ENCODE assay signal across 16 cellular contexts in the genomic region with DNA sequence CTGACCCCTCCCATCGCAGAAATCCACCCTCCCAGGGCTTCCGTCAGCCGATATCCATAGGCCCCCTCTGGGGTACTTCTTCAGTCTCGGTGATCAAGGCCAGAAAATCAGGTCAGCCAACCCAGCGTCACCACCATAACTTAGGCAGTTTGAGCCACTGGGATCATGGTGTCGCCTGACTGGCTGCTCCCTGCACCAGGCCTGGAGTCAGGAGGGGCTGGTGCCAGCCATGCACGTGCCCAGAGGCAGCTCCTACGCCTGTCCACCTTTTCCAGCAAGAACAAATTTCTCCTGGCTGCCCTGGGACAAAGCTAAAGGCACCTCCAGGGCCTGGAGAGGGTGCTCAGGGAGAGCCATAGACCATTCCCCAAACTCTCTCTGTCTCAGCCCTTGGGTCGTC. TPM values are rescaled to one million over a fixed set of nuclear protein-coding genes. Genes with fewer than 3 reads are reported as not detected.
DNase-seq lines count a peak whose midpoint lies in the region; ATAC-seq, FAIRE-seq and TF ChIP-seq lines count a peak whose summit lies in the region.
"Had no signal": no experiment of that assay in that cellular context is flagged by ENCODE, and none has a peak within 500 bp of the region (broad histone marks: within the 10 kb centered on the region; RNA-seq: fewer than 3 reads in every experiment).

No MANE protein-coding gene starts in this region.

- H3K4me3 ChIP-seq in K562 (no peak overlapping the region), fibroblast of lung (replicated peaks in 1 of 4; ENCODE audit: control extremely low read depth in 1 of 4, insufficient read depth in 1 of 4, low read depth in 3 of 4, low read length in 4 of 4) (no peak overlapping the region), right lobe of liver (no peak overlapping the region)

- peaks cover 8% of the 10 kb centered on the region for H3K36me3 Mint-ChIP-seq in natural killer cell
- no peaks in the 10 kb centered on the region for H3K36me3 Mint-ChIP-seq in natural killer cell treated with Interleukin-12 subunit alpha and Interleukin-12 subunit beta and Interleukin-15 and Interleukin-18, amount 100 ng/mL, for 72 hours
- H3K36me3 Mint-ChIP-seq: CD4-positive, CD25-positive, alpha-beta regulatory T cell had no signal

- WGBS in K562 (ENCODE audit: insufficient coverage, low coverage, missing lambda C conversion rate) = 48% methylated on average over 9 of the region's 9 CpGs
- WGBS in right lobe of liver (ENCODE audit: insufficient coverage, low coverage, low lambda C conversion rate, missing lambda C conversion rate) = 74% methylated on average over 5 of the region's 9 CpGs

- H4K20me1 ChIP-seq in K562 (replicated peaks; ENCODE audit: control insufficient read depth, insufficient read depth, low read length) (peaks cover 8% of the 10 kb centered on the region; the same call in 1 of the 2 replicates), fibroblast of lung (ENCODE audit: control insufficient read depth, extremely low read depth, insufficient read depth, low read length) (no peaks in the 10 kb centered on the region)

- no peak for TF ChIP-seq RAD21 in K562 (CRISPR knock-in tag; conservative IDR thresholded peaks at IDR 0.05 in 1 of 2, IDR thresholded peaks at IDR 0.05 in 1 of 2)

- no TSS peak for BruUV-seq in K562 (replicated peaks; lab: Mats Ljungman, UMichigan)

- in situ Hi-C loops in K562 (cut with MboI) = loop anchor here (5.0 kb wide), 1 partner anchor 281 kb away; a partner anchor contains a TSS

- no peaks in the 10 kb centered on the region for H3K9me3 Mint-ChIP-seq in natural killer cell
- H3K9me3 Mint-ChIP-seq in natural killer cell treated with Interleukin-12 subunit alpha and Interleukin-12 subunit beta and Interleukin-15 and Interleukin-18, amount 100 ng/mL, for 72 hours = no peaks in the 10 kb centered on the region
- H3K9me3 Mint-ChIP-seq: CD4-positive, CD25-positive, alpha-beta regulatory T cell had no signal

- TF ChIP-seq POLR2A in K562 (conservative IDR thresholded peaks at IDR 0.05) (no peak), right lobe of liver (IDR thresholded peaks at IDR 0.05) (no peak)

- H3K4me3 Mint-ChIP-seq in natural killer cell = peak overlapping the region; percentile 53
- H3K4me3 Mint-ChIP-seq in natural killer cell treated with Interleukin-12 subunit alpha and Interleukin-12 subunit beta and Interleukin-15 and Interleukin-18, amount 100 ng/mL, for 72 hours = no peak overlapping the region
- H3K4me3 Mint-ChIP-seq: CD4-positive, CD25-positive, alpha-beta regulatory T cell had no signal

- H3K36me3 ChIP-seq in K562 (ENCODE audit: control insufficient read depth, insufficient read depth, low read length) = peaks cover 12% of the 10 kb centered on the region; the same call in 1 of the 3 replicates
- H3K36me3 ChIP-seq in fibroblast of lung (ENCODE audit: control insufficient read depth, insufficient read depth, low read length) = peaks cover 2% of the 10 kb centered on the region
- H3K36me3 ChIP-seq in right lobe of liver = no peaks in the 10 kb centered on the region

- no peak overlapping the region for H3K4me2 ChIP-seq in K562 (ENCODE audit: insufficient read depth, low read length)
- H3K4me2 ChIP-seq in fibroblast of lung (ENCODE audit: extremely low read depth, insufficient read depth, low read length) = no peak overlapping the region
- H3K4me2 ChIP-seq: KMS-11 had no signal

- H3K4me1 Mint-ChIP-seq in natural killer cell = peaks cover 31 to 51% of the 10 kb centered on the region in 2 donors
- peaks cover 16 to 18% of the 10 kb centered on the region in 2 donors for H3K4me1 Mint-ChIP-seq in natural killer cell treated with Interleukin-12 subunit alpha and Interleukin-12 subunit beta and Interleukin-15 and Interleukin-18, amount 100 ng/mL, for 72 hours (ENCODE audit: low read depth in 2 of 2)
- H3K4me1 Mint-ChIP-seq: CD4-positive, CD25-positive, alpha-beta regulatory T cell had no signal

- TF ChIP-seq EP300 in K562 (IDR thresholded peaks at IDR 0.05; ENCODE audit: low read length) = no peak

- ATAC-seq in natural killer cell = peak in 1 of 3 donors; percentile 1
- ATAC-seq in natural killer cell treated with Interleukin-12 subunit alpha and Interleukin-12 subunit beta and Interleukin-15 and Interleukin-18, amount 100 ng/mL, for 72 hours = no peak
- no peak for ATAC-seq in K562
- ATAC-seq in right lobe of liver = no peak

- CTCF ChIA-PET in K562 (lab: Yijun Ruan, JAX; ENCODE audit: low intra/inter-chr PET ratio) = interaction anchor here (0.6 to 2.9 kb wide), 3 partner anchors 68 to 110 kb away, joined by 4 to 11 read pairs (median 4); no protein-coding TSS in a partner anchor

- intact Hi-C loops in natural killer cell (cut with micrococcal nuclease) = no loop called here
- intact Hi-C loops in K562 (cut with micrococcal nuclease) = loop anchor here (10.0 kb wide), 1 partner anchor 279 kb away; a partner anchor contains a TSS
- intact Hi-C loops in right lobe of liver (cut with DNase I) = loop anchor here in 1 of 2 donors (5.0 kb wide), 1 partner anchor 106 kb away; no protein-coding TSS in a partner anchor

- H3K27ac Mint-ChIP-seq in natural killer cell = peak overlapping the region; percentile 88 to 93
- H3K27ac Mint-ChIP-seq in natural killer cell treated with Interleukin-12 subunit alpha and Interleukin-12 subunit beta and Interleukin-15 and Interleukin-18, amount 100 ng/mL, for 72 hours = peak overlapping the region in 1 of 2 donors; percentile 74

- DNase-seq in natural killer cell (no peak), K562 (ENCODE audit: extremely low read depth in 1 of 4, low spot score in 3 of 4) (no peak), fibroblast of lung (ENCODE audit: low read depth in 2 of 2) (no peak), NCI-H1930 (lab: John Stamatoyannopoulos, UW) (no peak), ureter (ENCODE audit: low spot score) (no peak), GM19238 (ENCODE audit: insufficient read length, low spot score) (no peak), right lobe of liver (no peak)
- DNase-seq in natural killer cell treated with Interleukin-12 subunit alpha and Interleukin-12 subunit beta and Interleukin-15 and Interleukin-18, amount 100 ng/mL, for 72 hours (ENCODE audit: low spot score) = no peak
- DNase-seq: CD4-positive, CD25-positive, alpha-beta regulatory T cell; NCI-H1048; NCI-H1436 treated with DMSO at 0.1 percent for 48 hours; NCI-H2227 treated with DMSO at 0.1 percent for 48 hours; SHP77 had no signal

- POLR2A ChIA-PET in K562 (lab: Yijun Ruan, JAX) = no interaction called here

- H3K27ac ChIP-seq in K562 (ENCODE audit: extremely low read depth, low read depth, low read length) (no peak overlapping the region), fibroblast of lung (ENCODE audit: insufficient read depth, low read length) (peak overlapping the region; percentile 52), right lobe of liver (no peak overlapping the region)
- H3K27ac ChIP-seq: KMS-11 had no signal

- H3K9ac ChIP-seq in K562 (ENCODE audit: insufficient read depth in 1 of 2, low read depth in 2 of 2, low read length in 2 of 2) (peak overlapping the region in 1 of 2 experiments; percentile 53; a peak in 1 of 4 replicates), fibroblast of lung (ENCODE audit: insufficient read depth, low read length) (no peak overlapping the region)
- H3K9ac ChIP-seq: KMS-11 had no signal

- peaks cover 4 to 26% of the 10 kb centered on the region in 2 experiments; a peak in 3 of 5 replicates for H3K4me1 ChIP-seq in K562 (replicated peaks in 1 of 2; ENCODE audit: control insufficient read depth in 2 of 2, insufficient read depth in 2 of 2, low read length in 2 of 2)
- H3K4me1 ChIP-seq in fibroblast of lung (ENCODE audit: control insufficient read depth, extremely low read depth, insufficient read depth, low read length) = peaks cover 14% of the 10 kb centered on the region
- H3K4me1 ChIP-seq in right lobe of liver = peaks cover 0 to 3% (median 0%) of the 10 kb centered on the region in 4 donors

- TF ChIP-seq CTCF in natural killer cell (IDR thresholded peaks at IDR 0.05) (no peak), K562 (IDR thresholded peaks at IDR 0.05 in 2 of 3, conservative IDR thresholded peaks at IDR 0.05 in 1 of 3; ENCODE audit: insufficient read depth in 2 of 3, low read depth in 1 of 3, low read length in 3 of 3) (no peak), fibroblast of lung (conservative IDR thresholded peaks at IDR 0.05 in 1 of 2, IDR thresholded peaks at IDR 0.05 in 1 of 2; ENCODE audit: low read depth in 1 of 2, low read length in 2 of 2) (no peak), right lobe of liver (IDR thresholded peaks at IDR 0.05) (no peak)

- no peak for FAIRE-seq in K562 (lab: Jason Lieb, UNC)

- H3K27me3 ChIP-seq in K562 (ENCODE audit: control insufficient read depth in 2 of 2, insufficient read depth in 2 of 2, low read length in 2 of 2) (no peaks in the 10 kb centered on the region), fibroblast of lung (ENCODE audit: control insufficient read depth, insufficient read depth, low read length) (no peaks in the 10 kb centered on the region), right lobe of liver (no peaks in the 10 kb centered on the region)

- H3K79me2 ChIP-seq in K562 (ENCODE audit: control insufficient read depth, insufficient read depth, low read length) (no peaks in the 10 kb centered on the region), fibroblast of lung (ENCODE audit: control insufficient read depth, insufficient read depth, low read length) (no peaks in the 10 kb centered on the region)

- H3K9me3 ChIP-seq in K562 (replicated peaks; ENCODE audit: control insufficient read depth, insufficient read depth, low read depth, low read length) = no peaks in the 10 kb centered on the region
- no peaks in the 10 kb centered on the region for H3K9me3 ChIP-seq in fibroblast of lung (ENCODE audit: control insufficient read depth, insufficient read depth, low read depth, low read length)
- H3K9me3 ChIP-seq in right lobe of liver = no peaks in the 10 kb centered on the region

- H2AFZ ChIP-seq in K562 (ENCODE audit: low read depth, low read length) = no peak overlapping the region
- no peak overlapping the region for H2AFZ ChIP-seq in fibroblast of lung (ENCODE audit: low read length)

- H3K27me3 Mint-ChIP-seq in natural killer cell (ENCODE audit: low read depth in 2 of 2) = no peaks in the 10 kb centered on the region
- no peaks in the 10 kb centered on the region for H3K27me3 Mint-ChIP-seq in natural killer cell treated with Interleukin-12 subunit alpha and Interleukin-12 subunit beta and Interleukin-15 and Interleukin-18, amount 100 ng/mL, for 72 hours
- H3K27me3 Mint-ChIP-seq: CD4-positive, CD25-positive, alpha-beta regulatory T cell had no signal

- no peaks in the 10 kb centered on the region for H3K9me1 ChIP-seq in K562 (ENCODE audit: control insufficient read depth, insufficient read depth, low read length)

RNA-seq across cellular contexts. Expression of a gene that starts 4.8 kb away (rescaled TPM):
- total RNA-seq in natural killer cell = 1 to 10 TPM; 5.5 to 9.7 (median 6.4) TPM
- total RNA-seq in natural killer cell treated with Interleukin-12 subunit alpha and Interleukin-12 subunit beta and Interleukin-15 and Interleukin-18, amount 100 ng/mL, for 72 hours = 1 to 10 TPM in 1 of 2 donors, under 1 TPM in 1; 0.53 to 2.3 TPM
- not detected in 2 replicates for total RNA-seq in K562 (2011; cell fraction: chromatin; rRNA removed; ENCODE audit: low replicate concordance)
- total RNA-seq in K562 (2011; cell fraction: nucleolus; rRNA removed) = not detected in 2 replicates
- not detected in 2 replicates for total RNA-seq in K562 (2011; cell fraction: nucleoplasm; rRNA removed)
- not detected in 2 replicates for total RNA-seq in K562 (2014; rRNA removed)
- total RNA-seq in K562 (2014; rRNA removed; fragmentation: Illumina TruSeq; extraction: Trizol) = not detected in 2 replicates
- not detected in 2 replicates for total RNA-seq in K562 (2015; rRNA removed; fragmentation: Illumina TruSeq; extraction: Trizol)
- 0.84 and 1.2 TPM in 2 replicates for total RNA-seq in K562 (2021)
- not detected in 2 replicates for polyA plus RNA-seq in K562 (2011; rRNA removed)
- not detected in 2 replicates for polyA plus RNA-seq in K562 (2011; cell fraction: cytosol; rRNA removed)
- not detected in 2 replicates for polyA plus RNA-seq in K562 (2011; cell fraction: nucleus; rRNA removed)
- polyA plus RNA-seq in K562 (2012) = 0.03 and 0.12 TPM in 2 replicates
- polyA plus RNA-seq in K562 (2014; fragmentation: Illumina TruSeq; extraction: Trizol) = not detected in 2 replicates
- not detected for polyA plus RNA-seq in K562 (2014; fragmentation: Nextera tagmentation; extraction: Ambion mirVana)
- polyA plus RNA-seq in K562 (2014; rRNA removed) = not detected in 2 replicates
- not detected in 2 replicates for polyA minus RNA-seq in K562 (2011; rRNA and poly(A)+ RNA removed)
- polyA minus RNA-seq in K562 (2011; cell fraction: cytosol; rRNA and poly(A)+ RNA removed) = not detected in 2 replicates
- not detected in 2 replicates for polyA minus RNA-seq in K562 (2011; cell fraction: nucleus; rRNA and poly(A)+ RNA removed)
- not detected in 2 replicates for total RNA-seq in fibroblast of lung
- polyA plus RNA-seq in fibroblast of lung = not detected in 2 replicates
- not detected in 2 replicates for polyA plus RNA-seq in fibroblast of lung (2012)
- not detected in 2 replicates for polyA minus RNA-seq in fibroblast of lung (ENCODE audit: low replicate concordance)
- not detected for total RNA-seq in ureter
- not detected for total RNA-seq in right lobe of liver
- polyA plus RNA-seq: CD4-positive, CD25-positive, alpha-beta regulatory T cell had no signal

RNA-seq across cellular contexts. Expression of a gene that starts 23.1 kb away (rescaled TPM):
- total RNA-seq in natural killer cell = not detected
- not detected for total RNA-seq in natural killer cell treated with Interleukin-12 subunit alpha and Interleukin-12 subunit beta and Interleukin-15 and Interleukin-18, amount 100 ng/mL, for 72 hours
- not detected in 2 replicates for total RNA-seq in K562 (2011; cell fraction: chromatin; rRNA removed; ENCODE audit: low replicate concordance)
- total RNA-seq in K562 (2011; cell fraction: nucleolus; rRNA removed) = not detected in 2 replicates
- not detected in 2 replicates for total RNA-seq in K562 (2011; cell fraction: nucleoplasm; rRNA removed)
- total RNA-seq in K562 (2014; rRNA removed) = not detected in 2 replicates
- not detected in 2 replicates for total RNA-seq in K562 (2014; rRNA removed; fragmentation: Illumina TruSeq; extraction: Trizol)
- total RNA-seq in K562 (2015; rRNA removed; fragmentation: Illumina TruSeq; extraction: Trizol) = not detected in 2 replicates
- total RNA-seq in K562 (2021) = 0.47 and 0.62 TPM in 2 replicates
- not detected in 2 replicates for polyA plus RNA-seq in K562 (2011; rRNA removed)
- polyA plus RNA-seq in K562 (2011; cell fraction: cytosol; rRNA removed) = not detected in 2 replicates
- polyA plus RNA-seq in K562 (2011; cell fraction: nucleus; rRNA removed) = 0.17 TPM in 1 of 2 replicates, not detected in the other
- 0.30 TPM in 1 of 2 replicates, not detected in the other for polyA plus RNA-seq in K562 (2012)
- polyA plus RNA-seq in K562 (2014; fragmentation: Illumina TruSeq; extraction: Trizol) = not detected in 2 replicates
- not detected for polyA plus RNA-seq in K562 (2014; fragmentation: Nextera tagmentation; extraction: Ambion mirVana)
- polyA plus RNA-seq in K562 (2014; rRNA removed) = not detected in 2 replicates
- not detected in 2 replicates for polyA minus RNA-seq in K562 (2011; rRNA and poly(A)+ RNA removed)
- not detected in 2 replicates for polyA minus RNA-seq in K562 (2011; cell fraction: cytosol; rRNA and poly(A)+ RNA removed)
- polyA minus RNA-seq in K562 (2011; cell fraction: nucleus; rRNA and poly(A)+ RNA removed) = not detected in 2 replicates
- not detected in 2 replicates for total RNA-seq in fibroblast of lung
- not detected in 2 replicates for polyA plus RNA-seq in fibroblast of lung
- not detected in 2 replicates for polyA plus RNA-seq in fibroblast of lung (2012)
- not detected in 2 replicates for polyA minus RNA-seq in fibroblast of lung (ENCODE audit: low replicate concordance)
- total RNA-seq in ureter = 0.44 TPM
- not detected for total RNA-seq in right lobe of liver
- total RNA-seq: A673; CD4-positive, CD25-positive, alpha-beta regulatory T cell; M059J had no signal
- polyA plus RNA-seq: CD4-positive, CD25-positive, alpha-beta regulatory T cell had no signal

RNA-seq across cellular contexts. Expression of a gene that starts 23.8 kb away (rescaled TPM):
- total RNA-seq in natural killer cell = 100 to 1,000 TPM; 804 to 952 (median 855) TPM
- total RNA-seq in natural killer cell treated with Interleukin-12 subunit alpha and Interleukin-12 subunit beta and Interleukin-15 and Interleukin-18, amount 100 ng/mL, for 72 hours = 100 to 1,000 TPM; 164 to 185 TPM
- total RNA-seq in K562 (2011; cell fraction: chromatin; rRNA removed; ENCODE audit: low replicate concordance) = 5.8 and 18.8 TPM in 2 replicates
- total RNA-seq in K562 (2011; cell fraction: nucleolus; rRNA removed) = 14.5 and 18.0 TPM in 2 replicates
- total RNA-seq in K562 (2011; cell fraction: nucleoplasm; rRNA removed) = 10.8 and 14.2 TPM in 2 replicates
- 53.6 and 62.9 TPM in 2 replicates for total RNA-seq in K562 (2014; rRNA removed)
- 8.6 and 8.8 TPM in 2 replicates for total RNA-seq in K562 (2014; rRNA removed; fragmentation: Illumina TruSeq; extraction: Trizol)
- total RNA-seq in K562 (2015; rRNA removed; fragmentation: Illumina TruSeq; extraction: Trizol) = 25.2 and 27.9 TPM in 2 replicates
- 64.3 and 70.0 TPM in 2 replicates for total RNA-seq in K562 (2021)
- polyA plus RNA-seq in K562 (2011; rRNA removed) = 19.7 and 22.8 TPM in 2 replicates
- 25.0 and 52.4 TPM in 2 replicates for polyA plus RNA-seq in K562 (2011; cell fraction: cytosol; rRNA removed)
- polyA plus RNA-seq in K562 (2011; cell fraction: nucleus; rRNA removed) = 15.0 and 24.5 TPM in 2 replicates
- polyA plus RNA-seq in K562 (2012) = 38.1 and 44.7 TPM in 2 replicates
- polyA plus RNA-seq in K562 (2014; fragmentation: Illumina TruSeq; extraction: Trizol) = 26.1 and 40.7 TPM in 2 replicates
- polyA plus RNA-seq in K562 (2014; fragmentation: Nextera tagmentation; extraction: Ambion mirVana) = 1 to 10 TPM; 1.7 to 1.8 TPM
- 62.3 and 73.5 TPM in 2 replicates for polyA plus RNA-seq in K562 (2014; rRNA removed)
- polyA minus RNA-seq in K562 (2011; rRNA and poly(A)+ RNA removed) = 5.5 and 6.9 TPM in 2 replicates
- 16.4 and 20.5 TPM in 2 replicates for polyA minus RNA-seq in K562 (2011; cell fraction: cytosol; rRNA and poly(A)+ RNA removed)
- 4.4 and 5.1 TPM in 2 replicates for polyA minus RNA-seq in K562 (2011; cell fraction: nucleus; rRNA and poly(A)+ RNA removed)
- 14.1 and 14.9 TPM in 2 replicates for total RNA-seq in fibroblast of lung
- polyA plus RNA-seq in fibroblast of lung = 23.5 and 33.7 TPM in 2 replicates
- polyA plus RNA-seq in fibroblast of lung (2012) = 34.1 and 51.5 TPM in 2 replicates
- polyA minus RNA-seq in fibroblast of lung (ENCODE audit: low replicate concordance) = 11.6 and 16.3 TPM in 2 replicates
- total RNA-seq in ureter = 103 TPM
- 10 to 100 TPM in 5 of 6 experiments, 1 to 10 TPM in 1; 9.9 to 19.4 (median 15.6) TPM for total RNA-seq in right lobe of liver

RNA-seq across cellular contexts. Expression of a gene that starts 42.4 kb away (rescaled TPM):
- total RNA-seq in natural killer cell = not detected
- not detected for total RNA-seq in natural killer cell treated with Interleukin-12 subunit alpha and Interleukin-12 subunit beta and Interleukin-15 and Interleukin-18, amount 100 ng/mL, for 72 hours
- total RNA-seq in K562 (2011; cell fraction: chromatin; rRNA removed; ENCODE audit: low replicate concordance) = not detected in 2 replicates
- total RNA-seq in K562 (2011; cell fraction: nucleolus; rRNA removed) = not detected in 2 replicates
- not detected in 2 replicates for total RNA-seq in K562 (2011; cell fraction: nucleoplasm; rRNA removed)
- 2.1 TPM in 1 of 2 replicates, not detected in the other for total RNA-seq in K562 (2014; rRNA removed)
- not detected in 2 replicates for total RNA-seq in K562 (2014; rRNA removed; fragmentation: Illumina TruSeq; extraction: Trizol)
- not detected in 2 replicates for total RNA-seq in K562 (2015; rRNA removed; fragmentation: Illumina TruSeq; extraction: Trizol)
- total RNA-seq in K562 (2021) = 0.40 and 0.51 TPM in 2 replicates
- polyA plus RNA-seq in K562 (2011; rRNA removed) = not detected in 2 replicates
- polyA plus RNA-seq in K562 (2011; cell fraction: cytosol; rRNA removed) = 0.31 TPM in 1 of 2 replicates, not detected in the other
- not detected in 2 replicates for polyA plus RNA-seq in K562 (2011; cell fraction: nucleus; rRNA removed)
- 0.28 TPM in 1 of 2 replicates, not detected in the other for polyA plus RNA-seq in K562 (2012)
- not detected in 2 replicates for polyA plus RNA-seq in K562 (2014; fragmentation: Illumina TruSeq; extraction: Trizol)
- polyA plus RNA-seq in K562 (2014; fragmentation: Nextera tagmentation; extraction: Ambion mirVana) = under 1 TPM in 1 of 2 experiments, not detected in 1; 0.25 TPM
- 0.25 and 0.39 TPM in 2 replicates for polyA plus RNA-seq in K562 (2014; rRNA removed)
- 0.28 TPM in 1 of 2 replicates, not detected in the other for polyA minus RNA-seq in K562 (2011; rRNA and poly(A)+ RNA removed)
- polyA minus RNA-seq in K562 (2011; cell fraction: cytosol; rRNA and poly(A)+ RNA removed) = not detected in 2 replicates
- polyA minus RNA-seq in K562 (2011; cell fraction: nucleus; rRNA and poly(A)+ RNA removed) = not detected in 2 replicates
- not detected in 2 replicates for total RNA-seq in fibroblast of lung
- not detected in 2 replicates for polyA plus RNA-seq in fibroblast of lung
- not detected in 2 replicates for polyA plus RNA-seq in fibroblast of lung (2012)
- polyA minus RNA-seq in fibroblast of lung (ENCODE audit: low replicate concordance) = not detected in 2 replicates
- not detected for total RNA-seq in ureter
- not detected for total RNA-seq in right lobe of liver
- total RNA-seq: A673; CD4-positive, CD25-positive, alpha-beta regulatory T cell; M059J had no signal
- polyA plus RNA-seq: CD4-positive, CD25-positive, alpha-beta regulatory T cell had no signal
